In the genomic region with DNA sequence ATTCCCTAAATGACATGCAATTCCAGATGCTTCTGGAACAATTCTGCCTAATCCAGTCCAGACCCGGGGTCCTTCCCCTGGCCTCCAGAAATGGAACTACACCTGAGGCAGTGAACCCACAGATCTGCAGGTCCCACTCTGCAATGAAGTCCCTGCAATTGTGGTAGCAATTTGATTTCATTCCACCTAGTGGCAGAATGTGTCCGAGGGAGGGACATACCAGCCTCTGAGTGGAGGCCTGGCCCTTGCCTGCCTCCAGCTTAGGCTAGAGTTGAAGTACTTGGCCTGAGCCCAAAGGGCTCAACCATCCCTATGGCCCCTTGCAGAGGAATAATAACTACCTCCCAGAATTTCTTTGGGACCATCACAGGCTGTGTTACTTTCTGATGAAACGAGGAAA, we compare ENCODE assay signal across 14 cellular contexts. TPM values are rescaled to one million over a fixed set of nuclear protein-coding genes. Genes with fewer than 3 reads are reported as not detected.
DNase-seq lines count a peak whose midpoint lies in the region; ATAC-seq and TF ChIP-seq lines count a peak whose summit lies in the region.
"Had no signal": no experiment of that assay in that cellular context is flagged by ENCODE, and none has a peak within 500 bp of the region (broad histone marks: within the 10 kb centered on the region; RNA-seq: fewer than 3 reads in every experiment).

No MANE protein-coding gene starts in this region.

- no peak overlapping the region for H3K27ac Mint-ChIP-seq in GM23338
- no peak overlapping the region for H3K27ac Mint-ChIP-seq in endodermal cell

- no peak overlapping the region for H3K4me3 Mint-ChIP-seq in GM23338
- no peak overlapping the region for H3K4me3 Mint-ChIP-seq in endodermal cell

- no peaks in the 10 kb centered on the region for H3F3A ChIP-seq in GM23338 (replicated peaks; ENCODE audit: low read depth)

- H3K27ac ChIP-seq in GM23338 (ENCODE audit: low read depth) (no peak overlapping the region), endodermal cell (ENCODE audit: low read depth, low read length) (no peak overlapping the region), neuronal stem cell (replicated peaks; ENCODE audit: low read length) (no peak overlapping the region)
- H3K27ac ChIP-seq: neutrophil, spleen, suprapubic skin had no signal

- no peak overlapping the region for H3K4me3 ChIP-seq in GM23338
- H3K4me3 ChIP-seq in endodermal cell (ENCODE audit: low read length): no peak overlapping the region
- no peak overlapping the region for H3K4me3 ChIP-seq in neuronal stem cell (ENCODE audit: low read length in 2 of 2)
- H3K4me3 ChIP-seq: spleen, suprapubic skin had no signal

- H3K36me3 ChIP-seq in GM23338 (ENCODE audit: insufficient read depth) (no peaks in the 10 kb centered on the region), endodermal cell (ENCODE audit: control insufficient read depth, insufficient read depth, low read length) (no peaks in the 10 kb centered on the region), neuronal stem cell (replicated peaks in 1 of 2; ENCODE audit: control insufficient read depth in 2 of 2, insufficient read depth in 2 of 2, low read length in 2 of 2) (no peaks in the 10 kb centered on the region)
- H3K36me3 ChIP-seq: neutrophil, spleen, suprapubic skin had no signal

- no peaks in the 10 kb centered on the region for H3K79me2 ChIP-seq in GM23338 (replicated peaks; ENCODE audit: insufficient read depth)

- H4K8ac ChIP-seq in neuronal stem cell (ENCODE audit: low read depth, low read length): no peak overlapping the region

- H3K27me3 ChIP-seq in GM23338 (ENCODE audit: insufficient read depth) (no peaks in the 10 kb centered on the region), endodermal cell (ENCODE audit: control insufficient read depth, insufficient read depth, low read length, poor library complexity, severe bottlenecking) (no peaks in the 10 kb centered on the region), neuronal stem cell (ENCODE audit: control insufficient read depth in 3 of 3, insufficient read depth in 3 of 3, low read depth in 1 of 3, low read length in 3 of 3) (no peaks in the 10 kb centered on the region)
- H3K27me3 ChIP-seq: neutrophil, spleen, suprapubic skin had no signal

- peaks cover 7% of the 10 kb centered on the region; the same call in 2 of the 3 replicates for H3K36me3 Mint-ChIP-seq in GM23338 (ENCODE audit: low read depth)
- H3K36me3 Mint-ChIP-seq in endodermal cell (ENCODE audit: low read depth): peaks cover 2% of the 10 kb centered on the region

- peak overlapping the region; percentile 13 for H3K18ac ChIP-seq in neuronal stem cell (ENCODE audit: low read length)

- H2AK5ac ChIP-seq in neuronal stem cell (ENCODE audit: low read depth, low read length): no peak overlapping the region

- H3K4me1 Mint-ChIP-seq in GM23338 (peaks cover 15% of the 10 kb centered on the region), endodermal cell (peaks cover 4% of the 10 kb centered on the region)

- H2AFZ ChIP-seq in GM23338 (peak overlapping the region; percentile 45; the same call in 1 of the 2 replicates), neuronal stem cell (ENCODE audit: low read length) (peak overlapping the region; percentile 60)

- 89 to 92% methylated on average over 3 of the region's 3 CpGs for WGBS in endodermal cell (ENCODE audit: insufficient coverage in 1 of 2, insufficient read length in 1 of 2), 2 experiments
- no CpG with 5 or more reads among the region's 3 CpGs for WGBS in neuronal stem cell (ENCODE audit: extremely low coverage in 2 of 2, insufficient read length in 2 of 2, insufficient replicate concordance in 1 of 2), 2 donors

- no peak overlapping the region for H2BK12ac ChIP-seq in neuronal stem cell (ENCODE audit: low read length)

- H3K4me2 ChIP-seq in GM23338 (no peak overlapping the region), neuronal stem cell (ENCODE audit: insufficient read depth, low read length, poor library complexity, severe bottlenecking) (no peak overlapping the region)

- H3K27me3 Mint-ChIP-seq in GM23338 (ENCODE audit: insufficient read depth, low read depth, poor library complexity): peaks cover 5% of the 10 kb centered on the region
- H3K27me3 Mint-ChIP-seq in endodermal cell (ENCODE audit: insufficient read depth): peaks cover 4% of the 10 kb centered on the region

- ATAC-seq in GM23338 (no peak), GM18511 (IDR thresholded peaks at IDR 0.05; ENCODE audit: unreplicated experiment) (no peak)

- H3K9me2 ChIP-seq in GM23338 (ENCODE audit: insufficient read depth): no peaks in the 10 kb centered on the region

- H3K4ac ChIP-seq in neuronal stem cell (ENCODE audit: low read length): no peak overlapping the region

- H3K23ac ChIP-seq in neuronal stem cell (ENCODE audit: low read depth, low read length, poor library complexity): no peak overlapping the region

- no peak overlapping the region for H4K91ac ChIP-seq in neuronal stem cell (ENCODE audit: low read depth, low read length, poor library complexity)

- DNase-seq in GM23338 (ENCODE audit: low spot score) (no peak), NAMALWA (ENCODE audit: low spot score) (peak; percentile 25), endodermal cell (no peak), neuronal stem cell (ENCODE audit: low spot score) (no peak), KBM-7 (no peak), NCI-H1105 treated with DMSO at 0.1 percent for 48 hours (lab: John Stamatoyannopoulos, UW) (no peak)
- DNase-seq: activated gamma-delta T cell, NCI-H146, NCI-H446 treated with DMSO at 0.1 percent for 48 hours, RPMI8226, spleen had no signal

- no peak overlapping the region for H2BK15ac ChIP-seq in neuronal stem cell (ENCODE audit: low read length)

- no peak overlapping the region for H3K14ac ChIP-seq in neuronal stem cell (ENCODE audit: low read length)

- H3K4me1 ChIP-seq in GM23338 (ENCODE audit: insufficient read depth) (peaks cover 11% of the 10 kb centered on the region), endodermal cell (ENCODE audit: control insufficient read depth, insufficient read depth, low read length) (no peaks in the 10 kb centered on the region), neuronal stem cell (ENCODE audit: control insufficient read depth in 2 of 2, insufficient read depth in 1 of 2, low read depth in 1 of 2, low read length in 2 of 2) (peaks cover 6 to 18% of the 10 kb centered on the region in 2 donors)

- H2BK5ac ChIP-seq in neuronal stem cell (ENCODE audit: low read length): no peak overlapping the region

- H3K9me3 Mint-ChIP-seq in GM23338 (peaks cover 13% of the 10 kb centered on the region; the same call in 2 of the 3 replicates), endodermal cell (peaks cover 16% of the 10 kb centered on the region)

- peaks cover 2% of the 10 kb centered on the region for H3K79me1 ChIP-seq in neuronal stem cell (ENCODE audit: low read depth, low read length)

- no peak overlapping the region for H2BK120ac ChIP-seq in neuronal stem cell (ENCODE audit: low read depth, low read length)

- no peaks in the 10 kb centered on the region for H4K20me1 ChIP-seq in GM23338 (replicated peaks; ENCODE audit: insufficient read depth)

- peak in 1 of 2 experiments; percentile 19; a peak in 1 of 4 replicates for TF ChIP-seq CTCF in GM23338 (conservative IDR thresholded peaks at IDR 0.05; ENCODE audit: low read depth in 2 of 2)
- TF ChIP-seq CTCF in endodermal cell (conservative IDR thresholded peaks at IDR 0.05): peak; percentile 39

- H3K9me3 ChIP-seq in endodermal cell (ENCODE audit: control insufficient read depth, low read length) (no peaks in the 10 kb centered on the region), neuronal stem cell (replicated peaks in 1 of 2; ENCODE audit: control insufficient read depth in 2 of 2, insufficient read depth in 1 of 2, low read depth in 1 of 2, low read length in 2 of 2) (peaks cover 3 to 27% of the 10 kb centered on the region in 2 donors)
- H3K9me3 ChIP-seq: neutrophil had no signal

- H3K9ac ChIP-seq in endodermal cell (ENCODE audit: extremely low read depth, low read length, poor library complexity, severe bottlenecking) (no peak overlapping the region), neuronal stem cell (ENCODE audit: low read depth, low read length, poor library complexity) (no peak overlapping the region)

- in situ Hi-C loops in KBM-7 (cut with MboI; ENCODE audit: low pct_unique_long_range_greater_than_20kb, low sequenced_read_pairs): no loop called here

TF ChIP-seq in GM23338, 12 proteins besides CTCF, POLR2A, EP300 and RAD21 (continues in another document):
- no peak for TF ChIP-seq POLR2AphosphoS5 (IDR thresholded peaks at IDR 0.05; ENCODE audit: low read depth)

RNA-seq across cellular contexts. Expression of gene CEP41, which starts 4.2 kb away (rescaled TPM):
- total RNA-seq in GM23338 (2014; rRNA removed; shearing (Covaris generic)): 11.5 and 17.4 TPM in 2 replicates
- 25.0 and 26.2 TPM in 2 replicates for polyA plus RNA-seq in GM23338 (2016; fragmentation: Nextera tagmentation; extraction: Ambion mirVana)
- total RNA-seq in endodermal cell: 10 to 100 TPM; 11.4 to 13.0 TPM
- polyA plus RNA-seq in endodermal cell (2013, experiment 1 of 2): 31.3 TPM
- 31.1 TPM for polyA plus RNA-seq in endodermal cell (2013, experiment 2 of 2)
- 20.9 TPM for polyA plus RNA-seq in neuronal stem cell (2013, experiment 1 of 2)
- polyA plus RNA-seq in neuronal stem cell (2013, experiment 2 of 2): 21.0 TPM

RNA-seq across cellular contexts. Expression of gene MEST, which starts 46.9 kb away (rescaled TPM):
- 229 and 230 TPM in 2 replicates for total RNA-seq in GM23338 (2014; rRNA removed; shearing (Covaris generic))
- 161 and 167 TPM in 2 replicates for polyA plus RNA-seq in GM23338 (2016; fragmentation: Nextera tagmentation; extraction: Ambion mirVana)
- total RNA-seq in endodermal cell: 100 to 1,000 TPM; 121 to 149 TPM
- 356 TPM for polyA plus RNA-seq in endodermal cell (2013, experiment 1 of 2)
- polyA plus RNA-seq in endodermal cell (2013, experiment 2 of 2): 306 TPM
- polyA plus RNA-seq in neuronal stem cell (2013, experiment 1 of 2): 487 TPM
- 485 TPM for polyA plus RNA-seq in neuronal stem cell (2013, experiment 2 of 2)
